11 cellular contexts compared by ENCODE assay signal in the genomic region with DNA sequence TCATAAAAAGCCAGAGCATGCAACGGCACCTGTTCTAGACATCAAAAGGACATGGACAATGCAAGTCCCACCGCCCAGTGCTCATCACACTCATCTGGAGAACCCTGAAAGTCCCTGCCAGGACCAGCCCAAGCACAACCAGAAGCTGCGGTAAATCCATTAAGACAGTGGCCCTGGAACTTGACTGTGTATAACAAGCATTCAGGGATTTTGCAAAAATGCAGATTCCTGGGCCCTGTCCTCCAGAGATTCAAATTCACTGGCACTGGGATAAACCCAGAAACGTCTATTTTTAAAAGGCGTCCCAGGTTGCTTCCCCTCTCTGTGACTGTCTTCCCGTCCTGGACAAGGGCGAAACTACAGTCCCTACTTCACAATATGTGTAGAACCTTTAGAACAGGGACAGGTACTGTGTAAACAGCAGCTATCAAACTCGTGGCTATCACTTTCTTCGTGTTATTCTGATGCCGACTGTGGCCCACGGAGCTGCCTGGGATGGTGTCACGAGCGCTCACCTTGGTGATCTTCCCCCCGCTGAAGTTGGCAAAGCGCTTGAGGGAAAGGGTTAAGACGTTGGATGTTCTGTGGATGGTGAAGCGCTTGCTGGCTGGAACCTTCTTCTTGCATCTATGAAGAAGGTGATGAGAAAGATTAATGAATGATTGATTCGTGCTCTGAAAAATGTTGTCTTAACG. TPM values are rescaled to one million over a fixed set of nuclear protein-coding genes. Genes with fewer than 3 reads are reported as not detected.
DNase-seq lines count a peak whose midpoint lies in the region; ATAC-seq and TF ChIP-seq lines count a peak whose summit lies in the region.
"Had no signal": no experiment of that assay in that cellular context is flagged by ENCODE, and none has a peak within 500 bp of the region (broad histone marks: within the 10 kb centered on the region; RNA-seq: fewer than 3 reads in every experiment).

No MANE protein-coding gene starts in this region.

- peak overlapping the region; percentile 77 for H3K27ac Mint-ChIP-seq in activated naive CD8-positive, alpha-beta T cell treated with anti-CD3 and anti-CD28 coated beads for 36 hours
- peak overlapping the region; percentile 79 to 87 for H3K27ac Mint-ChIP-seq in natural killer cell

- H3K4me3 ChIP-seq in BLaER1 treated with 17β-estradiol and CSF1 and Interleukin-3, amounts not matched to agents 10 nM and 100 nM: no peak overlapping the region
- H3K4me3 ChIP-seq in HEK293 (ENCODE audit: low read depth, low read length): no peak overlapping the region
- H3K4me3 ChIP-seq: pancreas had no signal

- H3K9me3 ChIP-seq in BLaER1 treated with 17β-estradiol and CSF1 and Interleukin-3, amounts not matched to agents 10 nM and 100 nM (replicated peaks in 1 of 11): no peaks in the 10 kb centered on the region
- H3K9me3 ChIP-seq in HEK293 (ENCODE audit: control insufficient read depth, insufficient read depth, low read depth, low read length): no peaks in the 10 kb centered on the region
- H3K9me3 ChIP-seq: pancreas had no signal

- H3K4me3 Mint-ChIP-seq in activated naive CD8-positive, alpha-beta T cell treated with anti-CD3 and anti-CD28 coated beads for 36 hours: no peak overlapping the region
- peak overlapping the region; percentile 56 for H3K4me3 Mint-ChIP-seq in natural killer cell

- peak overlapping the region; percentile 67 to 86 (median 78) for H3K4me2 ChIP-seq in BLaER1 treated with 17β-estradiol and CSF1 and Interleukin-3, amounts not matched to agents 10 nM and 100 nM

- POLR2A ChIA-PET in HEK293 (lab: Yijun Ruan, JAX): no interaction called here

- H3K27me3 ChIP-seq in BLaER1 treated with 17β-estradiol and CSF1 and Interleukin-3, amounts not matched to agents 10 nM and 100 nM: no peaks in the 10 kb centered on the region
- H3K27me3 ChIP-seq: pancreas had no signal

- H3K9ac ChIP-seq in BLaER1 treated with 17β-estradiol and CSF1 and Interleukin-3, amounts not matched to agents 10 nM and 100 nM: peak overlapping the region in 10 of 11 experiments; percentile 24 to 57 (median 52); a peak in 14 of 22 replicates

- H3K9me3 Mint-ChIP-seq in activated naive CD8-positive, alpha-beta T cell treated with anti-CD3 and anti-CD28 coated beads for 36 hours: no peaks in the 10 kb centered on the region
- H3K9me3 Mint-ChIP-seq in natural killer cell: no peaks in the 10 kb centered on the region

- CTCF ChIA-PET in HEK293 (lab: Yijun Ruan, JAX): interaction anchor here (0.7 to 1.2 kb wide), 3 partner anchors 8 to 321 kb away, joined by 3 to 7 read pairs (median 3); no protein-coding TSS in a partner anchor

- intact Hi-C loops in natural killer cell (cut with micrococcal nuclease): loop anchor here (5.0 kb wide), 1 partner anchor 41 kb away; no protein-coding TSS in a partner anchor

- peaks cover 59 to 74% (median 67%) of the 10 kb centered on the region in 10 experiments for H3K4me1 ChIP-seq in BLaER1 treated with 17β-estradiol and CSF1 and Interleukin-3, amounts not matched to agents 10 nM and 100 nM
- no peaks in the 10 kb centered on the region for H3K4me1 ChIP-seq in HEK293 (ENCODE audit: control insufficient read depth, insufficient read depth, low read length)
- H3K4me1 ChIP-seq: pancreas had no signal

- DNase-seq in activated naive CD8-positive, alpha-beta T cell treated with anti-CD3 and anti-CD28 coated beads for 36 hours: no peak
- DNase-seq in natural killer cell (no peak), SIG-M5 treated with dmso at 0.1 percent for 504 hours (lab: John Stamatoyannopoulos, UW; ENCODE audit: unreplicated experiment) (no peak)
- DNase-seq: NCI-H1105, NCI-H446 had no signal

- H4K20me1 ChIP-seq in BLaER1 treated with 17β-estradiol and CSF1 and Interleukin-3, amounts not matched to agents 10 nM and 100 nM: peaks cover 0 to 96% (median 47%) of the 10 kb centered on the region in 11 experiments; a peak in 17 of 22 replicates

- peaks cover 84 to 98% (median 96%) of the 10 kb centered on the region in 11 experiments for H3K36me3 ChIP-seq in BLaER1 treated with 17β-estradiol and CSF1 and Interleukin-3, amounts not matched to agents 10 nM and 100 nM
- peaks cover 75 to 97% of the 10 kb centered on the region in 2 experiments for H3K36me3 ChIP-seq in HEK293 (ENCODE audit: control insufficient read depth in 2 of 2, insufficient read depth in 1 of 2, low read length in 2 of 2)

- peaks cover 50% of the 10 kb centered on the region for H3K36me3 Mint-ChIP-seq in activated naive CD8-positive, alpha-beta T cell treated with anti-CD3 and anti-CD28 coated beads for 36 hours
- H3K36me3 Mint-ChIP-seq in natural killer cell: peaks cover 15% of the 10 kb centered on the region

- no peaks in the 10 kb centered on the region for H3K27me3 Mint-ChIP-seq in activated naive CD8-positive, alpha-beta T cell treated with anti-CD3 and anti-CD28 coated beads for 36 hours
- no peaks in the 10 kb centered on the region for H3K27me3 Mint-ChIP-seq in natural killer cell (ENCODE audit: low read depth in 2 of 2)

- H3K27ac ChIP-seq in BLaER1 treated with 17β-estradiol and CSF1 and Interleukin-3, amounts not matched to agents 10 nM and 100 nM: peak overlapping the region; percentile 5 to 67 (median 49); a peak in 19 of 22 replicates
- H3K27ac ChIP-seq in HEK293 (ENCODE audit: extremely low read depth, low read depth, low read length): no peak overlapping the region
- H3K27ac ChIP-seq: pancreas had no signal

- no peak for ATAC-seq in natural killer cell
- no peak for ATAC-seq in HG03457 (IDR thresholded peaks at IDR 0.05; ENCODE audit: unreplicated experiment)
- no peak for ATAC-seq in GM18867 (IDR thresholded peaks at IDR 0.05; ENCODE audit: unreplicated experiment)
- ATAC-seq: HCT116 had no signal

- no peak for TF ChIP-seq CTCF in HEK293 (tag by site-specific recombination; IDR thresholded peaks at IDR 0.05)
- no peak for TF ChIP-seq CTCF in natural killer cell (IDR thresholded peaks at IDR 0.05)

- peaks cover 47% of the 10 kb centered on the region for H3K4me1 Mint-ChIP-seq in activated naive CD8-positive, alpha-beta T cell treated with anti-CD3 and anti-CD28 coated beads for 36 hours
- peaks cover 30% of the 10 kb centered on the region in 2 donors for H3K4me1 Mint-ChIP-seq in natural killer cell

TF ChIP-seq in HEK293, 187 proteins besides CTCF, POLR2A, EP300 and RAD21:
- TF ChIP-seq ZNF23 (tag by site-specific recombination; IDR thresholded peaks at IDR 0.05; ENCODE audit: borderline replicate concordance) (no peak), ZBTB20 (tag by site-specific recombination; IDR thresholded peaks at IDR 0.05) (0 out of 2 replicates have a peak, but pooled peaks have one; percentile 14)
TF ChIP-seq in HEK293: peak in this region for 1.

RNA-seq across cellular contexts. Expression of gene USP36, which starts 22.3 kb away (rescaled TPM):
- total RNA-seq in activated naive CD8-positive, alpha-beta T cell treated with anti-CD3 and anti-CD28 coated beads for 36 hours: 100 to 1,000 TPM; 126 to 128 TPM
- 100 to 1,000 TPM; 241 to 304 (median 270) TPM for total RNA-seq in natural killer cell

RNA-seq across cellular contexts. Expression of gene CYTH1, which starts 36.2 kb away (rescaled TPM):
- 10 to 100 TPM; 88.9 to 89.6 TPM for total RNA-seq in activated naive CD8-positive, alpha-beta T cell treated with anti-CD3 and anti-CD28 coated beads for 36 hours
- total RNA-seq in natural killer cell: 100 to 1,000 TPM; 437 to 514 (median 457) TPM

Comparison
In these comparisons a context has a peak if more than half of its experiments do, and no peak if none do; other contexts are left out.
1. RNA of gene CYTH1, which starts 36.2 kb away (total RNA-seq): 437 to 514 TPM in natural killer cell; 88.9 to 89.6 TPM in activated naive CD8-positive, alpha-beta T cell treated with anti-CD3 and anti-CD28 coated beads for 36 hours; every median in the first group is over 4 times any median in the second.